ENCODE assay signal across 21 cellular contexts in genomic region chr17:43384476-43384862, GRCh38. TPM values are rescaled to one million over a fixed set of nuclear protein-coding genes. Genes with fewer than 3 reads are reported as not detected.
DNase-seq lines count a peak whose midpoint lies in the region; ATAC-seq and TF ChIP-seq lines count a peak whose summit lies in the region.
"Had no signal": no experiment of that assay in that cellular context is flagged by ENCODE, and none has a peak within 500 bp of the region (broad histone marks: within the 10 kb centered on the region; RNA-seq: fewer than 3 reads in every experiment).

No MANE protein-coding gene starts in this region.

- 51 to 80% methylated on average over 2 of the region's 2 CpGs for WGBS in endodermal cell (ENCODE audit: insufficient coverage in 1 of 2, insufficient read length in 1 of 2), 2 experiments
- 49% methylated on average over 2 of the region's 2 CpGs for WGBS in mesenchymal stem cell
- WGBS in suprapubic skin, result 35% methylated on average over 2 of the region's 2 CpGs

- H2AK5ac ChIP-seq in mesenchymal stem cell (ENCODE audit: low read length, severe bottlenecking), result no peak overlapping the region

- no peaks in the 10 kb centered on the region for H3K36me3 ChIP-seq in endodermal cell (ENCODE audit: control insufficient read depth, insufficient read depth, low read length)
- H3K36me3 ChIP-seq in mesenchymal stem cell (ENCODE audit: control insufficient read depth in 1 of 2, insufficient read depth in 2 of 2, low read depth in 1 of 2, low read length in 2 of 2), result peaks cover 0 to 4% of the 10 kb centered on the region in 2 experiments
- no peaks in the 10 kb centered on the region for H3K36me3 ChIP-seq in suprapubic skin
- H3K36me3 ChIP-seq: SJCRH30 had no signal

- H3K36me3 Mint-ChIP-seq in IgD-negative memory B cell, result no peaks in the 10 kb centered on the region
- peaks cover 11% of the 10 kb centered on the region for H3K36me3 Mint-ChIP-seq in endodermal cell (ENCODE audit: low read depth)
- peaks cover 5% of the 10 kb centered on the region for H3K36me3 Mint-ChIP-seq in activated T-cell treated with anti-CD3 and anti-CD28 coated beads, Interleukin-2, amount 50 U/mL, for 24 hours (ENCODE audit: low read depth)
- H3K36me3 Mint-ChIP-seq in natural killer cell treated with Interleukin-12 subunit alpha and Interleukin-12 subunit beta and Interleukin-15 and Interleukin-18, amount 100 ng/mL, for 72 hours, result peaks cover 14% of the 10 kb centered on the region

- no peak for TF ChIP-seq EP300 in suprapubic skin (IDR thresholded peaks at IDR 0.05)

- no peak overlapping the region for H3K23ac ChIP-seq in mesenchymal stem cell (ENCODE audit: low read length in 2 of 2)

- no peak overlapping the region for H2BK12ac ChIP-seq in mesenchymal stem cell (ENCODE audit: low read length in 2 of 2)

- H3K27me3 Mint-ChIP-seq in IgD-negative memory B cell (no peaks in the 10 kb centered on the region), endodermal cell (ENCODE audit: insufficient read depth) (no peaks in the 10 kb centered on the region)
- no peaks in the 10 kb centered on the region for H3K27me3 Mint-ChIP-seq in activated T-cell treated with anti-CD3 and anti-CD28 coated beads, Interleukin-2, amount 50 U/mL, for 24 hours
- H3K27me3 Mint-ChIP-seq in natural killer cell treated with Interleukin-12 subunit alpha and Interleukin-12 subunit beta and Interleukin-15 and Interleukin-18, amount 100 ng/mL, for 72 hours, result no peaks in the 10 kb centered on the region

- no peak for ATAC-seq in HG02970 (IDR thresholded peaks at IDR 0.05; ENCODE audit: low FRiP score, unreplicated experiment)
- ATAC-seq in natural killer cell treated with Interleukin-12 subunit alpha and Interleukin-12 subunit beta and Interleukin-15 and Interleukin-18, amount 100 ng/mL, for 72 hours, result no peak
- ATAC-seq: A549; CD8-positive, alpha-beta T cell; GM12878; PC-3 had no signal

- DNase-seq in endodermal cell (peak; percentile 53), mesenchymal stem cell (no peak), suprapubic skin (ENCODE audit: low spot score in 2 of 2) (no peak), midbrain (lab: John Stamatoyannopoulos, UW) (no peak)
- no peak for DNase-seq in activated T-cell treated with anti-CD3 and anti-CD28 coated beads, Interleukin-2, amount 50 U/mL, for 24 hours
- DNase-seq in natural killer cell treated with Interleukin-12 subunit alpha and Interleukin-12 subunit beta and Interleukin-15 and Interleukin-18, amount 100 ng/mL, for 72 hours (ENCODE audit: low spot score), result no peak
- DNase-seq: CD8-positive, alpha-beta T cell; DMS53; EL; NCI-H1417 treated with DMSO at 0.1 percent for 48 hours; NCI-H1930; NCI-H345; NCI-H524 treated with DMSO at 0.1 percent for 48 hours; PC-3; SJCRH30 had no signal

- H3K4me1 ChIP-seq in endodermal cell (ENCODE audit: control insufficient read depth, insufficient read depth, low read length) (peaks cover under 1% of the 10 kb centered on the region), mesenchymal stem cell (ENCODE audit: control insufficient read depth, insufficient read depth, low read depth, low read length) (no peaks in the 10 kb centered on the region), suprapubic skin (peaks cover 37% of the 10 kb centered on the region)
- H3K4me1 ChIP-seq: SJCRH30 had no signal

- no peak overlapping the region for H2BK5ac ChIP-seq in mesenchymal stem cell (ENCODE audit: low read depth, low read length, poor library complexity, severe bottlenecking)

- peak overlapping the region in 1 of 4 donors; percentile 65 for H3K4me3 Mint-ChIP-seq in IgD-negative memory B cell
- H3K4me3 Mint-ChIP-seq in endodermal cell, result no peak overlapping the region
- no peak overlapping the region for H3K4me3 Mint-ChIP-seq in activated T-cell treated with anti-CD3 and anti-CD28 coated beads, Interleukin-2, amount 50 U/mL, for 24 hours
- no peak overlapping the region for H3K4me3 Mint-ChIP-seq in natural killer cell treated with Interleukin-12 subunit alpha and Interleukin-12 subunit beta and Interleukin-15 and Interleukin-18, amount 100 ng/mL, for 72 hours
- H3K4me3 Mint-ChIP-seq: CD8-positive, alpha-beta T cell had no signal

- H4K8ac ChIP-seq in mesenchymal stem cell (ENCODE audit: low read length), result peak overlapping the region; percentile 27

- H3K27me3 ChIP-seq in endodermal cell (ENCODE audit: control insufficient read depth, insufficient read depth, low read length, poor library complexity, severe bottlenecking) (no peaks in the 10 kb centered on the region), mesenchymal stem cell (ENCODE audit: control insufficient read depth in 1 of 2, insufficient read depth in 1 of 2, low read length in 2 of 2) (no peaks in the 10 kb centered on the region), suprapubic skin (no peaks in the 10 kb centered on the region)
- H3K27me3 ChIP-seq: BLaER1, SJCRH30 had no signal

- no peak overlapping the region for H3K27ac ChIP-seq in endodermal cell (ENCODE audit: low read depth, low read length)
- no peak overlapping the region for H3K27ac ChIP-seq in mesenchymal stem cell (ENCODE audit: low read length, poor library complexity, severe bottlenecking)
- peak overlapping the region; percentile 52 for H3K27ac ChIP-seq in suprapubic skin
- H3K27ac ChIP-seq: A549, BLaER1, KMS-11, SJCRH30 had no signal

- peaks cover 21% of the 10 kb centered on the region for H3K9me3 ChIP-seq in endodermal cell (ENCODE audit: control insufficient read depth, low read length)
- peaks cover 20% of the 10 kb centered on the region for H3K9me3 ChIP-seq in mesenchymal stem cell (ENCODE audit: control insufficient read depth, low read length)
- H3K9me3 ChIP-seq in suprapubic skin, result no peaks in the 10 kb centered on the region

- H2BK120ac ChIP-seq in mesenchymal stem cell (ENCODE audit: low read depth, low read length), result no peak overlapping the region

- H3K4me1 Mint-ChIP-seq in IgD-negative memory B cell, result peaks cover 26 to 28% (median 27%) of the 10 kb centered on the region in 3 donors
- H3K4me1 Mint-ChIP-seq in endodermal cell, result peaks cover 6% of the 10 kb centered on the region
- peaks cover 19% of the 10 kb centered on the region for H3K4me1 Mint-ChIP-seq in activated T-cell treated with anti-CD3 and anti-CD28 coated beads, Interleukin-2, amount 50 U/mL, for 24 hours (ENCODE audit: low read depth)
- H3K4me1 Mint-ChIP-seq in natural killer cell treated with Interleukin-12 subunit alpha and Interleukin-12 subunit beta and Interleukin-15 and Interleukin-18, amount 100 ng/mL, for 72 hours (ENCODE audit: low read depth in 2 of 2), result peaks cover 19 to 27% of the 10 kb centered on the region in 2 donors

- H4K91ac ChIP-seq in mesenchymal stem cell (ENCODE audit: low read length), result no peak overlapping the region

- H2AFZ ChIP-seq in mesenchymal stem cell (ENCODE audit: low read depth, low read length), result no peak overlapping the region

- H3K9ac ChIP-seq in endodermal cell (ENCODE audit: extremely low read depth, low read length, poor library complexity, severe bottlenecking) (no peak overlapping the region), mesenchymal stem cell (ENCODE audit: low read length) (no peak overlapping the region)
- H3K9ac ChIP-seq: BLaER1, KMS-11 had no signal

- no peaks in the 10 kb centered on the region for H3K79me1 ChIP-seq in mesenchymal stem cell (replicated peaks; ENCODE audit: low read length, poor library complexity, severe bottlenecking)

- H3K4me3 ChIP-seq in endodermal cell (ENCODE audit: low read length) (no peak overlapping the region), mesenchymal stem cell (ENCODE audit: insufficient read depth in 1 of 2, low read depth in 1 of 2, low read length in 2 of 2) (no peak overlapping the region), suprapubic skin (no peak overlapping the region)
- H3K4me3 ChIP-seq: A549, BLaER1, GM12878, SJCRH30 had no signal

- H3K18ac ChIP-seq in mesenchymal stem cell (ENCODE audit: low read depth in 1 of 2, low read length in 2 of 2), result no peak overlapping the region

- H3K9me3 Mint-ChIP-seq in IgD-negative memory B cell (peaks cover 5 to 10% (median 7%) of the 10 kb centered on the region in 3 donors), endodermal cell (peaks cover 20% of the 10 kb centered on the region)
- H3K9me3 Mint-ChIP-seq in activated T-cell treated with anti-CD3 and anti-CD28 coated beads, Interleukin-2, amount 50 U/mL, for 24 hours, result peaks cover 10% of the 10 kb centered on the region
- H3K9me3 Mint-ChIP-seq in natural killer cell treated with Interleukin-12 subunit alpha and Interleukin-12 subunit beta and Interleukin-15 and Interleukin-18, amount 100 ng/mL, for 72 hours, result no peaks in the 10 kb centered on the region

- H3K27ac Mint-ChIP-seq in IgD-negative memory B cell (peak overlapping the region in 2 of 3 donors; percentile 13 to 61), endodermal cell (no peak overlapping the region)
- no peak overlapping the region for H3K27ac Mint-ChIP-seq in activated T-cell treated with anti-CD3 and anti-CD28 coated beads, Interleukin-2, amount 50 U/mL, for 24 hours
- H3K27ac Mint-ChIP-seq in natural killer cell treated with Interleukin-12 subunit alpha and Interleukin-12 subunit beta and Interleukin-15 and Interleukin-18, amount 100 ng/mL, for 72 hours, result no peak overlapping the region
- H3K27ac Mint-ChIP-seq: CD8-positive, alpha-beta T cell had no signal

- peak overlapping the region in 1 of 2 experiments; percentile 18 for H3K14ac ChIP-seq in mesenchymal stem cell (ENCODE audit: low read length in 2 of 2)

- H2BK15ac ChIP-seq in mesenchymal stem cell (ENCODE audit: low read depth, poor library complexity, severe bottlenecking), result no peak overlapping the region

- no peak for TF ChIP-seq POLR2A in suprapubic skin (IDR thresholded peaks at IDR 0.05)

- no peak overlapping the region for H3K4me2 ChIP-seq in mesenchymal stem cell (ENCODE audit: low read length, poor library complexity, severe bottlenecking)
- H3K4me2 ChIP-seq: A549, BLaER1, KMS-11 had no signal

- no peak for TF ChIP-seq CTCF in endodermal cell (conservative IDR thresholded peaks at IDR 0.05)
- TF ChIP-seq CTCF in suprapubic skin (IDR thresholded peaks at IDR 0.05), result no peak

- H3K4ac ChIP-seq in mesenchymal stem cell (ENCODE audit: low read depth in 1 of 2, low read length in 2 of 2), result no peak overlapping the region

RNA-seq across cellular contexts. Expression of gene ARL4D, which starts 14.3 kb away (rescaled TPM):
- 3.4 TPM for polyA plus RNA-seq in IgD-negative memory B cell
- total RNA-seq in endodermal cell (100 to 1,000 TPM; 129 to 142 TPM), suprapubic skin (10 to 100 TPM; 26.7 to 50.9 (median 32.2) TPM)
- polyA plus RNA-seq in endodermal cell (2013, experiment 1 of 2), result 47.0 TPM
- polyA plus RNA-seq in endodermal cell (2013, experiment 2 of 2), result 62.6 TPM
- polyA plus RNA-seq in mesenchymal stem cell (2013, experiment 1 of 2), result 8.4 TPM
- 8.7 TPM for polyA plus RNA-seq in mesenchymal stem cell (2013, experiment 2 of 2)
- 1 to 10 TPM; 1.5 to 1.7 TPM for total RNA-seq in natural killer cell treated with Interleukin-12 subunit alpha and Interleukin-12 subunit beta and Interleukin-15 and Interleukin-18, amount 100 ng/mL, for 72 hours

Comparison
In these comparisons a context has a peak if more than half of its experiments do, and no peak if none do; other contexts are left out.
1. H3K27ac Mint-ChIP-seq: peak in IgD-negative memory B cell (2 of 3); none in endodermal cell (single experiment), activated T-cell treated with anti-CD3 and anti-CD28 coated beads, Interleukin-2, amount 50 U/mL, for 24 hours (single experiment) and natural killer cell treated with Interleukin-12 subunit alpha and Interleukin-12 subunit beta and Interleukin-15 and Interleukin-18, amount 100 ng/mL, for 72 hours (0 of 2).
2. RNA of gene ARL4D, which starts 14.3 kb away (total RNA-seq): 129 to 142 TPM in endodermal cell and 26.7 to 50.9 TPM in suprapubic skin; 1.5 to 1.7 TPM in natural killer cell treated with Interleukin-12 subunit alpha and Interleukin-12 subunit beta and Interleukin-15 and Interleukin-18, amount 100 ng/mL, for 72 hours; every median in the first group is over 10 times any median in the second.